In genomic region chr12:26231930-26232329, GRCh38 we compare ENCODE assay signal across 27 cellular contexts. TPM values are rescaled to one million over a fixed set of nuclear protein-coding genes. Genes with fewer than 3 reads are reported as not detected.
A peak's percentile ranks its signal among the peaks of the same experiment; 100 is the strongest.
DNase-seq lines count a peak whose midpoint lies in the region; ATAC-seq, FAIRE-seq and TF ChIP-seq lines count a peak whose summit lies in the region.
"Had no signal": no experiment of that assay in that cellular context is flagged by ENCODE, and none has a peak within 500 bp of the region (broad histone marks: within the 10 kb centered on the region; RNA-seq: fewer than 3 reads in every experiment).

No MANE protein-coding gene starts in this region.

- peaks cover 37% of the 10 kb centered on the region for H3K4me1 Mint-ChIP-seq in nephron
- H3K4me1 Mint-ChIP-seq in CD4-positive, alpha-beta memory T cell = peaks cover 0 to 2% (median 0%) of the 10 kb centered on the region in 4 donors

- H3K36me3 ChIP-seq in breast epithelium (no peaks in the 10 kb centered on the region), mammary epithelial cell (ENCODE audit: insufficient read depth, low read length) (no peaks in the 10 kb centered on the region), lower lobe of right lung (no peaks in the 10 kb centered on the region)
- H3K36me3 ChIP-seq in CD4-positive, alpha-beta memory T cell (ENCODE audit: insufficient read depth, low read length) = no peaks in the 10 kb centered on the region
- H3K36me3 ChIP-seq: HAP-1, MG63 had no signal

- H3K27ac Mint-ChIP-seq in nephron = peak overlapping the region in 2 of 3 experiments; percentile 8 to 79
- H3K27ac Mint-ChIP-seq in CD4-positive, alpha-beta memory T cell = no peak overlapping the region
- H3K27ac Mint-ChIP-seq: B cell had no signal

- no peak overlapping the region for H2AFZ ChIP-seq in mammary epithelial cell (ENCODE audit: low read depth, low read length)

- no peak overlapping the region for H3K4me2 ChIP-seq in mammary epithelial cell (ENCODE audit: insufficient read depth, low read depth, low read length)

- H3K27ac ChIP-seq in breast epithelium (peak overlapping the region; percentile 37 to 40), mammary epithelial cell (ENCODE audit: insufficient read depth, low read depth, low read length) (no peak overlapping the region), lower lobe of right lung (no peak overlapping the region)
- no peak overlapping the region for H3K27ac ChIP-seq in CD4-positive, alpha-beta memory T cell (ENCODE audit: low read depth, low read length)
- H3K27ac ChIP-seq: 22Rv1, C4-2B had no signal

- peaks cover 15% of the 10 kb centered on the region for H3K27me3 Mint-ChIP-seq in nephron (ENCODE audit: low read depth)
- peaks cover 10 to 26% of the 10 kb centered on the region in 2 donors for H3K27me3 Mint-ChIP-seq in CD4-positive, alpha-beta memory T cell

- no TSS peak for BruUV-seq in mammary epithelial cell (replicated peaks; lab: Mats Ljungman, UMichigan)

- POLR2A ChIA-PET in CD4-positive, alpha-beta memory T cell (lab: Charles Lee; ENCODE audit: partially characterized antibody) = no interaction called here

- TF ChIP-seq CTCF in breast epithelium (IDR thresholded peaks at IDR 0.05) = no peak
- no peak for TF ChIP-seq CTCF in mammary epithelial cell (conservative IDR thresholded peaks at IDR 0.05 in 1 of 2, IDR thresholded peaks at IDR 0.05 in 1 of 2; ENCODE audit: extremely low read depth in 1 of 2, insufficient read depth in 1 of 2, low read depth in 1 of 2, low read length in 2 of 2)
- no peak for TF ChIP-seq CTCF in fibroblast of the aortic adventitia (IDR thresholded peaks at IDR 0.05; ENCODE audit: insufficient read depth, low read length)
- TF ChIP-seq CTCF in nephron (IDR thresholded peaks at IDR 0.05; ENCODE audit: unreplicated experiment in 3 of 3) = no peak
- TF ChIP-seq CTCF in lower lobe of right lung (IDR thresholded peaks at IDR 0.05) = no peak

- no peak for FAIRE-seq in HTR-8/SVneo (lab: Jason Lieb, UNC)
- FAIRE-seq: GM12891 had no signal

- H3K4me1 ChIP-seq in breast epithelium (peaks cover 0 to 5% of the 10 kb centered on the region in 2 donors), mammary epithelial cell (ENCODE audit: insufficient read depth, low read length) (peaks cover 12% of the 10 kb centered on the region), lower lobe of right lung (peaks cover 4% of the 10 kb centered on the region)
- no peaks in the 10 kb centered on the region for H3K4me1 ChIP-seq in CD4-positive, alpha-beta memory T cell (ENCODE audit: insufficient read depth, low read length)
- H3K4me1 ChIP-seq: HAP-1 had no signal

- no peak for TF ChIP-seq POLR2A in breast epithelium (IDR thresholded peaks at IDR 0.05)

- H3K79me2 ChIP-seq in mammary epithelial cell (ENCODE audit: insufficient read depth, low read length) = no peaks in the 10 kb centered on the region

- no peaks in the 10 kb centered on the region for H4K20me1 ChIP-seq in mammary epithelial cell (ENCODE audit: insufficient read depth, low read length)

- H3K9me3 ChIP-seq in breast epithelium (no peaks in the 10 kb centered on the region), mammary epithelial cell (replicated peaks; ENCODE audit: insufficient read depth, low read length) (no peaks in the 10 kb centered on the region), lower lobe of right lung (no peaks in the 10 kb centered on the region)
- no peaks in the 10 kb centered on the region for H3K9me3 ChIP-seq in CD4-positive, alpha-beta memory T cell (ENCODE audit: control insufficient read depth in 1 of 2, low read length in 2 of 2)
- H3K9me3 ChIP-seq: HAP-1, MG63 had no signal

- CTCF ChIA-PET in mammary epithelial cell (lab: Charles Lee; ENCODE audit: low non-redundant PET) = no interaction called here
- CTCF ChIA-PET in CD4-positive, alpha-beta memory T cell (lab: Charles Lee; ENCODE audit: partially characterized antibody) = no interaction called here

- dilution Hi-C loops in mammary epithelial cell (cut with HindIII; ENCODE audit: low sequenced_read_pairs) = no loop called here

- no peaks in the 10 kb centered on the region for H3K27me3 ChIP-seq in breast epithelium
- H3K27me3 ChIP-seq in mammary epithelial cell (ENCODE audit: insufficient read depth, low read length) = no peaks in the 10 kb centered on the region
- H3K27me3 ChIP-seq in lower lobe of right lung (ENCODE audit: low read depth) = no peaks in the 10 kb centered on the region
- H3K27me3 ChIP-seq in CD4-positive, alpha-beta memory T cell (ENCODE audit: insufficient read depth, low read length) = no peaks in the 10 kb centered on the region

- H3K9me3 Mint-ChIP-seq in nephron = no peaks in the 10 kb centered on the region
- H3K9me3 Mint-ChIP-seq in CD4-positive, alpha-beta memory T cell = peaks cover 0 to 3% (median 0%) of the 10 kb centered on the region in 8 donors

- no peak overlapping the region for H3K4me3 Mint-ChIP-seq in nephron
- H3K4me3 Mint-ChIP-seq in CD4-positive, alpha-beta memory T cell = no peak overlapping the region
- H3K4me3 Mint-ChIP-seq: B cell; CD8-positive, alpha-beta memory T cell had no signal

- no peak for DNase-seq in breast epithelium (ENCODE audit: low spot score in 2 of 2)
- DNase-seq in mammary epithelial cell = no peak
- DNase-seq in fibroblast of the aortic adventitia (ENCODE audit: low read depth) = peak; percentile 20
- DNase-seq in HTR-8/SVneo (ENCODE audit: insufficient read length, low spot score) = no peak
- no peak for DNase-seq in lower lobe of right lung
- no peak for DNase-seq in CD4-positive, alpha-beta memory T cell
- DNase-seq: CD8-positive, alpha-beta memory T cell; DMS 273 treated with DMSO at 0.1 percent for 48 hours; DMS79; EL; GDM1; GOT3; IMR-90; KG1; MG63; NCI-H146; NCI-H1930; NCI-H446; NCI-H524 treated with DMSO at 0.1 percent for 48 hours; NCI-H774; PC-3 had no signal

- WGBS in mammary epithelial cell (ENCODE audit: low coverage, missing lambda C conversion rate) = 61% methylated on average over 2 of the region's 2 CpGs

- in situ Hi-C loops in mammary epithelial cell (cut with MboI; ENCODE audit: low sequenced_read_pairs in 2 of 2) = loop anchor here in 1 of 2 donors (10.0 kb wide), 1 partner anchor 57 kb away; no protein-coding TSS in a partner anchor

- no peak overlapping the region for H3K4me3 ChIP-seq in breast epithelium
- H3K4me3 ChIP-seq in mammary epithelial cell (replicated peaks in 1 of 3; ENCODE audit: insufficient read depth in 1 of 3, low read depth in 2 of 3, low read length in 3 of 3) = no peak overlapping the region
- no peak overlapping the region for H3K4me3 ChIP-seq in fibroblast of the aortic adventitia (ENCODE audit: low read depth, low read length)
- H3K4me3 ChIP-seq in lower lobe of right lung = no peak overlapping the region
- no peak overlapping the region for H3K4me3 ChIP-seq in CD4-positive, alpha-beta memory T cell (ENCODE audit: low read length in 2 of 2)
- H3K4me3 ChIP-seq: HAP-1, MG63 had no signal

- no peak overlapping the region for H3K9ac ChIP-seq in mammary epithelial cell (ENCODE audit: insufficient read depth, low read length)

- no peak for ATAC-seq in lower lobe of right lung
- ATAC-seq: PC-3 had no signal

- H3K36me3 Mint-ChIP-seq in nephron (ENCODE audit: low read depth) = no peaks in the 10 kb centered on the region
- no peaks in the 10 kb centered on the region for H3K36me3 Mint-ChIP-seq in CD4-positive, alpha-beta memory T cell
- H3K36me3 Mint-ChIP-seq: CD8-positive, alpha-beta memory T cell had no signal

- intact Hi-C loops in breast epithelium (cut with DNase I; ENCODE audit: low total_unique reads) = no loop called here
- intact Hi-C loops in mammary epithelial cell (cut with micrococcal nuclease) = no loop called here
- intact Hi-C loops in lower lobe of right lung (cut with DNase I) = no loop called here
- intact Hi-C loops in CD4-positive, alpha-beta memory T cell (cut with micrococcal nuclease) = no loop called here

RNA-seq across cellular contexts. Expression of gene SSPN, which starts 36.6 kb away (rescaled TPM):
- total RNA-seq in breast epithelium = 10 to 100 TPM; 17.7 to 22.1 (median 19.7) TPM
- total RNA-seq in mammary epithelial cell = 10 to 100 TPM in 1 of 2 donors, 1 to 10 TPM in 1; 1.4 to 11.0 TPM
- polyA plus RNA-seq in mammary epithelial cell = 2.4 TPM
- not detected for polyA minus RNA-seq in mammary epithelial cell
- 9.3 and 23.0 TPM in 2 replicates for total RNA-seq in fibroblast of the aortic adventitia (ENCODE audit: low replicate concordance)
- total RNA-seq in lower lobe of right lung = 12.8 TPM
- not detected for total RNA-seq in CD4-positive, alpha-beta memory T cell
- polyA plus RNA-seq in CD4-positive, alpha-beta memory T cell = 1 to 10 TPM in 1 of 2 donors, not detected in 1; 1.0 TPM
- total RNA-seq: CD8-positive, alpha-beta memory T cell had no signal
- polyA plus RNA-seq: CD8-positive, alpha-beta memory T cell had no signal

Comparison
In these comparisons a context has a peak if more than half of its experiments do, and no peak if none do; other contexts are left out.
1. H3K27ac ChIP-seq: peak in breast epithelium (2 of 2); none in mammary epithelial cell (single experiment), lower lobe of right lung (single experiment) and CD4-positive, alpha-beta memory T cell (single experiment).
2. H3K27ac Mint-ChIP-seq: peak in nephron (2 of 3); none in CD4-positive, alpha-beta memory T cell (0 of 7).